8 cellular contexts compared by ENCODE assay signal in genomic region chr5:107812570-107813141, GRCh38.
DNase-seq lines count a peak whose midpoint lies in the region; ATAC-seq, FAIRE-seq and TF ChIP-seq lines count a peak whose summit lies in the region.

No MANE protein-coding gene starts in this region.

- peak; percentile 47 for ATAC-seq in HG03108 (IDR thresholded peaks at IDR 0.05; ENCODE audit: unreplicated experiment)

- H3K9me3 ChIP-seq in spleen = no peaks in the 10 kb centered on the region

- 55 to 70% (median 58%) methylated on average over 8 of the region's 8 CpGs for WGBS in spleen, 5 donors

- no peak overlapping the region for H3K27ac ChIP-seq in spleen

- H3K4me3 ChIP-seq in spleen = no peak overlapping the region

- no peak for TF ChIP-seq POLR2A in spleen (IDR thresholded peaks at IDR 0.05)

- no peaks in the 10 kb centered on the region for H3K27me3 ChIP-seq in spleen (replicated peaks in 1 of 7)

- intact Hi-C loops in spleen (cut with DNase I; ENCODE audit: low total_unique reads) = no loop called here

- no peak for FAIRE-seq in urothelium cell line (lab: Jason Lieb, UNC)

- H3K36me3 ChIP-seq in spleen = no peaks in the 10 kb centered on the region

- DNase-seq in SIG-M5 treated with dmso at 0.1 percent for 504 hours (lab: John Stamatoyannopoulos, UW; ENCODE audit: unreplicated experiment) (peak; percentile 12), SIG-M5 (lab: John Stamatoyannopoulos, UW) (no peak), amniotic stem cell (lab: John Stamatoyannopoulos, UW) (peak; percentile 50), urothelium cell line (ENCODE audit: low spot score) (peak; percentile 53), spleen (no peak), NCI-H1436 treated with DMSO at 0.1 percent for 48 hours (lab: John Stamatoyannopoulos, UW) (no peak), epidermal melanocyte (ENCODE audit: insufficient read length, low spot score) (no peak)

- no peaks in the 10 kb centered on the region for H3K4me1 ChIP-seq in spleen

- no peak for TF ChIP-seq CTCF in spleen (IDR thresholded peaks at IDR 0.05 in 8 of 11, conservative IDR thresholded peaks at IDR 0.05 in 3 of 11)

Comparison
In these comparisons a context has a peak if more than half of its experiments do, and no peak if none do; other contexts are left out.
1. DNase-seq: peak in SIG-M5 treated with dmso at 0.1 percent for 504 hours (single experiment), amniotic stem cell (single experiment) and urothelium cell line (single experiment); none in SIG-M5 (single experiment), spleen (single experiment), NCI-H1436 treated with DMSO at 0.1 percent for 48 hours (single experiment) and epidermal melanocyte (single experiment).